In the genomic region with DNA sequence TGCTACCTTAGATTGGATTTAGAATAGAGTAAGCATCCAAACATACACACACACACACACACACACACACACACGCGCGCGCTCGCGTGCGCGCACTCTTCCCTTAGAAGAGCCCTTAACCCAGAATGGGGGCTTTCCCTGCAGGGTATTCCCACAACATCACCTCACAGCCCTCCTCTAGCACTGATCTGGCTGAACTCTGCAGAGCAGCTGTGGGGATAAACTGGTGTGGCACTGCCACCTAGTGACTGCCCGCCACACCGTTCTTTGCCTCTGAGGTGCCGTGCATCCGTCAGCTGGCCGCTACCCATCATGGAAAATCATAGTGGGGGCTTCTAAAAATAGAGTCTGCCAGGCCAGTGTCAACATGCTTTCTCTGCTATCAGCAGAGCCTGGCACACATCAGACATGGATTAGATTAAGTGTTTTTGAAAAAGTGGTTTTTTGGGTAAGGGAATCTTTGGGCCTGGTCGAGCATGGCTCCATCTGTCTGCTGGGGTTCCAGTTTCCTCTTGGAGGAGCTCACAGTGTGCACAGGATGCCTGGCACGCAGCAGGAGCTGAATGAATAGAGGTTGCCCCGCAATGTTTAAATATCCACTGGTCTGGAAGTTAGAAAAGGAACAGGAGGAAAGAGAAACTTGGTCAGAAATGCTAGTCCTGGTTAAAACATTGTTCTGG, we compare ENCODE assay signal across 9 cellular contexts.
DNase-seq lines count a peak whose midpoint lies in the region; ATAC-seq, FAIRE-seq and TF ChIP-seq lines count a peak whose summit lies in the region.
"Had no signal": no experiment of that assay in that cellular context is flagged by ENCODE, and none has a peak within 500 bp of the region (broad histone marks: within the 10 kb centered on the region; RNA-seq: fewer than 3 reads in every experiment).

No MANE protein-coding gene starts in this region.

- peak; percentile 97 for ATAC-seq in GM21717 (IDR thresholded peaks at IDR 0.05; ENCODE audit: unreplicated experiment)

- no peak for FAIRE-seq in HTR-8/SVneo (lab: Jason Lieb, UNC)

- CTCF ChIA-PET in RWPE1 (lab: Yijun Ruan, JAX) = interaction anchor here (0.6 to 2.5 kb wide), 29 partner anchors 8 to 1476 kb away, joined by 3 to 20 read pairs (median 4); no protein-coding TSS in a partner anchor

- no peak overlapping the region for H3K4me3 ChIP-seq in astrocyte of the spinal cord (ENCODE audit: low read depth, low read length)

- POLR2A ChIA-PET in RWPE1 (lab: Yijun Ruan, JAX; ENCODE audit: low non-redundant PET) = no interaction called here

- peak; percentile 83 for TF ChIP-seq CTCF in RWPE1 (conservative IDR thresholded peaks at IDR 0.05; ENCODE audit: low read depth)
- peak; percentile 91 for TF ChIP-seq CTCF in astrocyte of the spinal cord (IDR thresholded peaks at IDR 0.05; ENCODE audit: low read depth, low read length)

- DNase-seq in NCI-H524 (lab: John Stamatoyannopoulos, UW) (peak; percentile 26 to 68), NCI-H524 treated with DMSO at 0.1 percent for 48 hours (lab: John Stamatoyannopoulos, UW) (no peak), HTR-8/SVneo (ENCODE audit: insufficient read length, low spot score) (peak; percentile 56), RWPE1 (ENCODE audit: low spot score) (peak; percentile 74), astrocyte of the spinal cord (ENCODE audit: low read depth, low spot score) (peak; percentile 52), inferior parietal cortex (ENCODE audit: extremely low spot score) (peak; percentile 82)
- DNase-seq in stimulated activated CD4-positive, alpha-beta T cell treated with anti-CD3 and anti-CD28 coated beads, Interleukin-12 subunit alpha, Interleukin-12 subunit beta, amount 100 ng/mL, for 24 hours (ENCODE audit: low read depth in 2 of 2) = peak; percentile 2 to 19

- in situ Hi-C loops in astrocyte of the spinal cord (cut with HindIII; ENCODE audit: low sequenced_read_pairs) = no loop called here

- no peak overlapping the region for H3K27ac ChIP-seq in RWPE1
- H3K27ac ChIP-seq: neutrophil had no signal
